ENCODE assay signal across 17 cellular contexts in genomic region chr2:202152104-202152771, GRCh38.
"Had no signal": no experiment of that assay in that cellular context is flagged by ENCODE, and none has a peak within 500 bp of the region (broad histone marks: within the 10 kb centered on the region; RNA-seq: fewer than 3 reads in every experiment).

No MANE protein-coding gene starts in this region.

- H3K27me3 ChIP-seq: ascending aorta, cardiac muscle cell, right lobe of liver, testis, upper lobe of left lung had no signal

- H3K27ac ChIP-seq: ascending aorta, cardiac muscle cell, psoas muscle, right lobe of liver, testis, upper lobe of left lung had no signal

- H3K4me3 ChIP-seq: ascending aorta, cardiac muscle cell, psoas muscle, right lobe of liver, testis, upper lobe of left lung had no signal

- H3K9me3 ChIP-seq: ascending aorta, psoas muscle, right lobe of liver, testis, upper lobe of left lung had no signal

- DNase-seq: activated CD4-positive, alpha-beta T cell treated with anti-CD3 and anti-CD28 coated beads, Interleukin-2, amount 10 ng/mL, durations not matched to agents 7 days and 5 days; activated CD4-positive, CD25-positive, alpha-beta regulatory T cell; activated CD8-positive, alpha-beta memory T cell treated with anti-CD3 and anti-CD28 coated beads, Interleukin-2, amount 50 U/mL, for 48 hours; activated gamma-delta T cell treated with Interleukin-2 at 50 U/mL for 16 hours; activated naive CD8-positive, alpha-beta T cell treated with anti-CD3 and anti-CD28 coated beads, Interleukin-2, amount 10 ng/mL, durations not matched to agents 7 days and 5 days; activated T-cell treated with anti-CD3 and anti-CD28 coated beads, Interleukin-2, amount 50 U/mL, for 72 hours; erythroblast; foreskin melanocyte; kidney glomerular epithelial cell; left ventricle myocardium superior; occipital lobe; psoas muscle; right lobe of liver; testis; upper lobe of left lung had no signal

- H3K36me3 ChIP-seq: ascending aorta, cardiac muscle cell, right lobe of liver, upper lobe of left lung had no signal

- H3K4me1 ChIP-seq: ascending aorta, right lobe of liver, upper lobe of left lung had no signal
